In the genomic region with DNA sequence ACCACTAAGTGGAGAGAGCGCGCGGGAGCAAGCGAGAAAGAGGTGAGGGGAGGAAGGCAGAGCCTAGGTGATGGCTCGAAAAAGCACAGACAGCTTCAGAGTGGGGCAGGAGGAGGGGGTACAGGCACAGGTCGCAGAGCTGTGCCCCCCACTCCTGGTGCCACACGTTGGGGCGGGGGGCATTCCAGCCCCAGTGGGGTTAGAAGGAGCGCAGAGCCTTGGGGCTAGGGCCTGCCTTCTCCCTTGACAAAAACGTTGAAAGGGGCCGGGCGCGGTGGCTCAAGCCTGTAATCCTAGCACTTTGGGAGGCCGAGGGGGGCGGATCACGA, we compare ENCODE assay signal across 18 cellular contexts. TPM values are rescaled to one million over a fixed set of nuclear protein-coding genes. Genes with fewer than 3 reads are reported as not detected.
DNase-seq lines count a peak whose midpoint lies in the region; ATAC-seq, FAIRE-seq and TF ChIP-seq lines count a peak whose summit lies in the region.
"Had no signal": no experiment of that assay in that cellular context is flagged by ENCODE, and none has a peak within 500 bp of the region (broad histone marks: within the 10 kb centered on the region; RNA-seq: fewer than 3 reads in every experiment).

No MANE protein-coding gene starts in this region.

- H3K36me3 ChIP-seq in KMS-11 (ENCODE audit: insufficient read depth) (no peaks in the 10 kb centered on the region), neuronal stem cell (replicated peaks in 1 of 2; ENCODE audit: control insufficient read depth in 2 of 2, insufficient read depth in 2 of 2, low read length in 2 of 2) (no peaks in the 10 kb centered on the region)
- H3K36me3 ChIP-seq: MG63 had no signal

- intact Hi-C loops in Calu3 (cut with micrococcal nuclease; ENCODE audit: unreplicated experiment): loop anchor here (5.0 kb wide), 2 partner anchors 133 to 1102 kb away; partner anchors contain the start of gene LARGE1

- H2BK120ac ChIP-seq in neuronal stem cell (ENCODE audit: low read depth, low read length): no peak overlapping the region

- H3K27ac Mint-ChIP-seq in Calu3 (ENCODE audit: unreplicated experiment): no peak overlapping the region
- no peak overlapping the region for H3K27ac Mint-ChIP-seq in chondrocyte (ENCODE audit: unreplicated experiment)
- H3K27ac Mint-ChIP-seq: activated naive CD4-positive, alpha-beta T cell treated with anti-CD3 and anti-CD28 coated beads, Interleukin-2, amount 10 ng/mL, durations not matched to agents 7 days and 5 days had no signal

- H3K18ac ChIP-seq in neuronal stem cell (ENCODE audit: low read length): peak overlapping the region; percentile 28

- H4K20me1 ChIP-seq in KMS-11 (ENCODE audit: insufficient read depth): no peaks in the 10 kb centered on the region

- no peaks in the 10 kb centered on the region for H3K79me2 ChIP-seq in KMS-11 (ENCODE audit: insufficient read depth, low read depth)

- DNase-seq in Calu3 (no peak), chondrocyte (ENCODE audit: low spot score) (no peak), neuronal stem cell (ENCODE audit: low spot score) (no peak), HTR-8/SVneo (ENCODE audit: insufficient read length, low spot score) (no peak), HuH-7 (ENCODE audit: low spot score) (no peak)
- DNase-seq: NCI-H1694 had no signal

- no peaks in the 10 kb centered on the region for H3K36me3 Mint-ChIP-seq in Calu3 (ENCODE audit: insufficient read depth, unreplicated experiment)
- peaks cover 6% of the 10 kb centered on the region for H3K36me3 Mint-ChIP-seq in chondrocyte (ENCODE audit: low read depth)
- H3K36me3 Mint-ChIP-seq: activated naive CD4-positive, alpha-beta T cell treated with anti-CD3 and anti-CD28 coated beads, Interleukin-2, amount 10 ng/mL, durations not matched to agents 7 days and 5 days had no signal

- H2BK5ac ChIP-seq in neuronal stem cell (ENCODE audit: low read length): no peak overlapping the region

- H3K9ac ChIP-seq in KMS-11 (no peak overlapping the region), neuronal stem cell (ENCODE audit: low read depth, low read length, poor library complexity) (peak overlapping the region; percentile 74)

- CTCF ChIA-PET in Calu3 (lab: Charles Lee): interaction anchor here (0.6 to 1.5 kb wide), 7 partner anchors 10 to 1444 kb away, joined by 3 to 10 read pairs (median 3); no protein-coding TSS in a partner anchor

- H3K27me3 ChIP-seq in KMS-11 (ENCODE audit: insufficient read depth, low read depth) (no peaks in the 10 kb centered on the region), neuronal stem cell (ENCODE audit: control insufficient read depth in 3 of 3, insufficient read depth in 3 of 3, low read depth in 1 of 3, low read length in 3 of 3) (no peaks in the 10 kb centered on the region)
- H3K27me3 ChIP-seq: MG63 had no signal

- peak overlapping the region; percentile 41; the same call in 1 of the 2 replicates for H2AFZ ChIP-seq in KMS-11 (ENCODE audit: low read depth)
- H2AFZ ChIP-seq in neuronal stem cell (ENCODE audit: low read length): peak overlapping the region; percentile 51

- no peak overlapping the region for H2BK15ac ChIP-seq in neuronal stem cell (ENCODE audit: low read length)

- H3K4me1 ChIP-seq in KMS-11 (ENCODE audit: low read depth, poor library complexity, severe bottlenecking) (no peaks in the 10 kb centered on the region), neuronal stem cell (ENCODE audit: control insufficient read depth in 2 of 2, insufficient read depth in 1 of 2, low read depth in 1 of 2, low read length in 2 of 2) (peaks cover 0 to 3% of the 10 kb centered on the region in 2 donors)

- H2AK5ac ChIP-seq in neuronal stem cell (ENCODE audit: low read depth, low read length): no peak overlapping the region

- no CpG with 5 or more reads among the region's 16 CpGs for WGBS in neuronal stem cell (ENCODE audit: extremely low coverage in 2 of 2, insufficient read length in 2 of 2, insufficient replicate concordance in 1 of 2), 2 donors

- no peaks in the 10 kb centered on the region for H3K9me3 ChIP-seq in neuronal stem cell (replicated peaks in 1 of 2; ENCODE audit: control insufficient read depth in 2 of 2, insufficient read depth in 1 of 2, low read depth in 1 of 2, low read length in 2 of 2)
- H3K9me3 ChIP-seq: MG63 had no signal

- H3K4me1 Mint-ChIP-seq in Calu3 (ENCODE audit: low read depth, unreplicated experiment) (peaks cover 8% of the 10 kb centered on the region), chondrocyte (ENCODE audit: low read depth) (peaks cover 11% of the 10 kb centered on the region)
- H3K4me1 Mint-ChIP-seq: activated naive CD4-positive, alpha-beta T cell treated with anti-CD3 and anti-CD28 coated beads, Interleukin-2, amount 10 ng/mL, durations not matched to agents 7 days and 5 days had no signal

- ATAC-seq in GM21529 (IDR thresholded peaks at IDR 0.05; ENCODE audit: unreplicated experiment) (no peak), GM18868 (IDR thresholded peaks at IDR 0.05; ENCODE audit: unreplicated experiment) (no peak)

- H3K14ac ChIP-seq in neuronal stem cell (ENCODE audit: low read length): no peak overlapping the region

- peaks cover 38% of the 10 kb centered on the region for H3K27me3 Mint-ChIP-seq in Calu3 (ENCODE audit: unreplicated experiment)
- H3K27me3 Mint-ChIP-seq in chondrocyte (ENCODE audit: low read depth): peaks cover 29% of the 10 kb centered on the region

- H3K23ac ChIP-seq in neuronal stem cell (ENCODE audit: low read depth, low read length, poor library complexity): no peak overlapping the region

- no peak for FAIRE-seq in HTR-8/SVneo (lab: Jason Lieb, UNC)
- FAIRE-seq: TTC549 had no signal

- no peak overlapping the region for H4K8ac ChIP-seq in neuronal stem cell (ENCODE audit: low read depth, low read length)

- H3K4me3 Mint-ChIP-seq in Calu3 (ENCODE audit: low read depth, unreplicated experiment) (no peak overlapping the region), chondrocyte (ENCODE audit: unreplicated experiment) (no peak overlapping the region)
- H3K4me3 Mint-ChIP-seq: activated naive CD4-positive, alpha-beta T cell treated with anti-CD3 and anti-CD28 coated beads, Interleukin-2, amount 10 ng/mL, durations not matched to agents 7 days and 5 days; stimulated activated naive CD8-positive, alpha-beta T cell treated with anti-CD3 and anti-CD28 coated beads, Interleukin-15, amount 100 ng/mL, for 72 hours had no signal

- peak; percentile 19 for TF ChIP-seq CTCF in Calu3 (IDR thresholded peaks at IDR 0.05; ENCODE audit: unreplicated experiment)
- TF ChIP-seq CTCF in KMS-11 (conservative IDR thresholded peaks at IDR 0.05; ENCODE audit: low read depth, low read length): peak; percentile 49
- peak; percentile 37 for TF ChIP-seq CTCF in chondrocyte (IDR thresholded peaks at IDR 0.05)

- H4K91ac ChIP-seq in neuronal stem cell (ENCODE audit: low read depth, low read length, poor library complexity): no peak overlapping the region

- H3K4me3 ChIP-seq in KMS-11 (IDR thresholded peaks at IDR 0.05; ENCODE audit: insufficient read depth, low read depth, low read length) (no peak overlapping the region), neuronal stem cell (ENCODE audit: low read length in 2 of 2) (peak overlapping the region in 1 of 2 donors; percentile 41)
- H3K4me3 ChIP-seq: MG63 had no signal

- no peak overlapping the region for H3K4me2 ChIP-seq in KMS-11
- H3K4me2 ChIP-seq in neuronal stem cell (ENCODE audit: insufficient read depth, low read length, poor library complexity, severe bottlenecking): no peak overlapping the region

- no TSS peak for BruUV-seq in Calu3 (replicated peaks; lab: Mats Ljungman, UMichigan)

- no peaks in the 10 kb centered on the region for H3K79me1 ChIP-seq in neuronal stem cell (ENCODE audit: low read depth, low read length)

- no peak overlapping the region for H2BK12ac ChIP-seq in neuronal stem cell (ENCODE audit: low read length)

- H3K9me3 Mint-ChIP-seq in Calu3 (ENCODE audit: low read depth, unreplicated experiment) (peaks cover 4% of the 10 kb centered on the region), chondrocyte (ENCODE audit: low read depth) (peaks cover 10% of the 10 kb centered on the region)
- H3K9me3 Mint-ChIP-seq: activated naive CD4-positive, alpha-beta T cell treated with anti-CD3 and anti-CD28 coated beads, Interleukin-2, amount 10 ng/mL, durations not matched to agents 7 days and 5 days; stimulated activated naive CD8-positive, alpha-beta T cell treated with anti-CD3 and anti-CD28 coated beads, Interleukin-15, amount 100 ng/mL, for 72 hours had no signal

- H3K4ac ChIP-seq in neuronal stem cell (ENCODE audit: low read length): no peak overlapping the region

- no peak overlapping the region for H3K27ac ChIP-seq in KMS-11
- H3K27ac ChIP-seq in neuronal stem cell (replicated peaks; ENCODE audit: low read length): no peak overlapping the region
- H3K27ac ChIP-seq: epithelial cell of prostate had no signal

RNA-seq across cellular contexts. Expression of gene ISX, which starts 41.6 kb away (rescaled TPM):
- not detected in 2 replicates for total RNA-seq in Calu3 (2022)
- total RNA-seq in chondrocyte: not detected in 3 replicates
- polyA plus RNA-seq in neuronal stem cell (2013, experiment 1 of 2): not detected
- polyA plus RNA-seq in neuronal stem cell (2013, experiment 2 of 2): not detected
- total RNA-seq: left lobe of liver, osteoblast, right cardiac atrium, ureter had no signal
- polyA plus RNA-seq: right cardiac atrium had no signal
